ENCODE assay signal across 12 cellular contexts in the genomic region with DNA sequence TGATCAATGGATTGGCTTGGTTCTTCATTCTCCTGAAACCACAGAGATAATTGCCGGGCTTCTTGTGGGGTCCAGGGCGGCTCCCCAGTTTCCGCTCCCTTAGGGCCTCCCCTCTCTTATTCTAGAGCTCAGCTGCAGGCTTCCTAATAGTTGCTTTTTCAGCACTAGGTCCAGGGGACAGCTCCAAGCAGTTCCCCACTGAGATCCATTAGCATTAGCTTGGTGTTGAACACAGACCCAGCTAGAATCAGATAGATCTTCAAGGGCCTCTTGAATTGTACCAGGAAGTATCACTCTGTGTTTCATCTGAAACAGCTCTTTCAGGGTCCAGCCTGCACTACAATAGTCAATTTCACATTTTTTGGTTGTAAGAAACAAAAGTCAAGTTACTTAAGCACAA.
DNase-seq lines count a peak whose midpoint lies in the region; ATAC-seq and TF ChIP-seq lines count a peak whose summit lies in the region.
"Had no signal": no experiment of that assay in that cellular context is flagged by ENCODE, and none has a peak within 500 bp of the region (broad histone marks: within the 10 kb centered on the region; RNA-seq: fewer than 3 reads in every experiment).

No MANE protein-coding gene starts in this region.

- H3K9me3 ChIP-seq in testis = no peaks in the 10 kb centered on the region

- no peak overlapping the region for H3K27ac Mint-ChIP-seq in activated naive CD8-positive, alpha-beta T cell treated with anti-CD3 and anti-CD28 coated beads, Interleukin-2, amount 50 U/mL, for 24 hours
- no peak overlapping the region for H3K27ac Mint-ChIP-seq in activated naive CD8-positive, alpha-beta T cell treated with anti-CD3 and anti-CD28 coated beads for 36 hours

- ATAC-seq in activated naive CD8-positive, alpha-beta T cell treated with anti-CD3 and anti-CD28 coated beads, Interleukin-2, amount 50 U/mL, for 24 hours = no peak
- ATAC-seq in SK-N-SH treated with all-trans-retinoic acid at 6 μM for 48 hours (peak; percentile 49; the same call in 1 of the 3 replicates), HG02852 (IDR thresholded peaks at IDR 0.05; ENCODE audit: unreplicated experiment) (no peak), HG02678 (IDR thresholded peaks at IDR 0.05; ENCODE audit: unreplicated experiment) (no peak)
- ATAC-seq: left colon, right cardiac atrium had no signal

- peaks cover 15% of the 10 kb centered on the region for H3K27me3 Mint-ChIP-seq in activated naive CD8-positive, alpha-beta T cell treated with anti-CD3 and anti-CD28 coated beads, Interleukin-2, amount 50 U/mL, for 24 hours
- H3K27me3 Mint-ChIP-seq in activated naive CD8-positive, alpha-beta T cell treated with anti-CD3 and anti-CD28 coated beads for 36 hours = peaks cover 16% of the 10 kb centered on the region

- WGBS in testis, 2 donors = 52 to 71% methylated on average over 1 to 3 of the region's 3 CpGs

- no peaks in the 10 kb centered on the region for H3K9me3 Mint-ChIP-seq in activated naive CD8-positive, alpha-beta T cell treated with anti-CD3 and anti-CD28 coated beads, Interleukin-2, amount 50 U/mL, for 24 hours
- H3K9me3 Mint-ChIP-seq in activated naive CD8-positive, alpha-beta T cell treated with anti-CD3 and anti-CD28 coated beads for 36 hours = no peaks in the 10 kb centered on the region

- H3K4me1 ChIP-seq in testis = no peaks in the 10 kb centered on the region
- H3K4me1 ChIP-seq: BLaER1 had no signal

- H3K4me1 Mint-ChIP-seq in activated naive CD8-positive, alpha-beta T cell treated with anti-CD3 and anti-CD28 coated beads, Interleukin-2, amount 50 U/mL, for 24 hours = no peaks in the 10 kb centered on the region
- no peaks in the 10 kb centered on the region for H3K4me1 Mint-ChIP-seq in activated naive CD8-positive, alpha-beta T cell treated with anti-CD3 and anti-CD28 coated beads for 36 hours

- no peak overlapping the region for H3K4me3 Mint-ChIP-seq in activated naive CD8-positive, alpha-beta T cell treated with anti-CD3 and anti-CD28 coated beads, Interleukin-2, amount 50 U/mL, for 24 hours
- H3K4me3 Mint-ChIP-seq in activated naive CD8-positive, alpha-beta T cell treated with anti-CD3 and anti-CD28 coated beads for 36 hours = no peak overlapping the region

- TF ChIP-seq CTCF in testis (IDR thresholded peaks at IDR 0.05) = no peak

- DNase-seq in activated naive CD8-positive, alpha-beta T cell treated with anti-CD3 and anti-CD28 coated beads, Interleukin-2, amount 50 U/mL, for 24 hours = peak; percentile 2
- DNase-seq in activated naive CD8-positive, alpha-beta T cell treated with anti-CD3 and anti-CD28 coated beads for 36 hours = no peak
- DNase-seq in foreskin melanocyte (peak; percentile 35), testis (peak; percentile 38), cardiac septum (ENCODE audit: low spot score) (no peak)
- DNase-seq: effector CD8-positive, alpha-beta T cell; right cardiac atrium had no signal

- no peaks in the 10 kb centered on the region for H3K36me3 Mint-ChIP-seq in activated naive CD8-positive, alpha-beta T cell treated with anti-CD3 and anti-CD28 coated beads, Interleukin-2, amount 50 U/mL, for 24 hours (ENCODE audit: low read depth)
- H3K36me3 Mint-ChIP-seq in activated naive CD8-positive, alpha-beta T cell treated with anti-CD3 and anti-CD28 coated beads for 36 hours = no peaks in the 10 kb centered on the region

- H3K36me3 ChIP-seq in testis (ENCODE audit: low read depth, missing control alignments) = no peaks in the 10 kb centered on the region
- H3K36me3 ChIP-seq: BLaER1 had no signal

- H3K4me3 ChIP-seq in testis = no peak overlapping the region
- H3K4me3 ChIP-seq: BLaER1 had no signal

- no peak overlapping the region for H3K27ac ChIP-seq in testis
- H3K27ac ChIP-seq: BLaER1 had no signal

- H3K27me3 ChIP-seq in testis = no peaks in the 10 kb centered on the region
- H3K27me3 ChIP-seq: BLaER1 had no signal

- intact Hi-C loops in testis (cut with DNase I; ENCODE audit: low total_unique reads) = no loop called here
- intact Hi-C loops in cardiac septum (cut with DNase I) = no loop called here

- no peak for TF ChIP-seq POLR2A in testis (IDR thresholded peaks at IDR 0.05)

TF ChIP-seq in SK-N-SH treated with all-trans-retinoic acid at 6 μM for 48 hours, 23 proteins besides CTCF, POLR2A, EP300 and RAD21:
- no peak for TF ChIP-seq PPARA (CRISPR knock-in tag; IDR thresholded peaks at IDR 0.05; ENCODE audit: borderline replicate concordance)
- 0 out of 2 replicates have a peak, but pooled peaks have one; percentile 57 for TF ChIP-seq SNAI2 (CRISPR knock-in tag; IDR thresholded peaks at IDR 0.05)
TF ChIP-seq in SK-N-SH treated with all-trans-retinoic acid at 6 μM for 48 hours: peak in this region for 1.

Comparison
In these comparisons a context has a peak if more than half of its experiments do, and no peak if none do; other contexts are left out.
1. DNase-seq: peak in activated naive CD8-positive, alpha-beta T cell treated with anti-CD3 and anti-CD28 coated beads, Interleukin-2, amount 50 U/mL, for 24 hours (single experiment), foreskin melanocyte (single experiment) and testis (single experiment); none in activated naive CD8-positive, alpha-beta T cell treated with anti-CD3 and anti-CD28 coated beads for 36 hours (single experiment) and cardiac septum (single experiment).